In genomic region chr4:165378763-165379631, GRCh38 we compare ENCODE assay signal across 8 cellular contexts. TPM values are rescaled to one million over a fixed set of nuclear protein-coding genes. Genes with fewer than 3 reads are reported as not detected.
DNase-seq lines count a peak whose midpoint lies in the region; ATAC-seq, FAIRE-seq and TF ChIP-seq lines count a peak whose summit lies in the region.

Gene CPE, plus strand, starts transcription at chr4:165379008. Its CDS starts 214 bp downstream, at chr4:165379222.

- 1% methylated on average over 60 to 66 of the region's 82 CpGs for WGBS in mesodermal cell (ENCODE audit: insufficient coverage in 2 of 2), 2 experiments

- no peaks in the 10 kb centered on the region for H3K36me3 Mint-ChIP-seq in activated T-cell treated with anti-CD3 and anti-CD28 coated beads, Interleukin-2, amount 50 U/mL, for 24 hours (ENCODE audit: low read depth)

- H3K9me3 Mint-ChIP-seq in activated T-cell treated with anti-CD3 and anti-CD28 coated beads, Interleukin-2, amount 50 U/mL, for 24 hours = peaks cover 8% of the 10 kb centered on the region

- peak; percentile 92 for ATAC-seq in HG03442 (IDR thresholded peaks at IDR 0.05; ENCODE audit: unreplicated experiment)

- peak within 1 kb of the TSS; percentile 70 for H3K4me3 Mint-ChIP-seq in activated T-cell treated with anti-CD3 and anti-CD28 coated beads, Interleukin-2, amount 50 U/mL, for 24 hours

- H3K27ac ChIP-seq in mesodermal cell (ENCODE audit: low read depth, low read length, severe bottlenecking) = no peak within 1 kb of the TSS

- H3K27ac Mint-ChIP-seq in activated T-cell treated with anti-CD3 and anti-CD28 coated beads, Interleukin-2, amount 50 U/mL, for 24 hours = no peak within 1 kb of the TSS

- peaks cover 83% of the 10 kb centered on the region for H3K27me3 Mint-ChIP-seq in activated T-cell treated with anti-CD3 and anti-CD28 coated beads, Interleukin-2, amount 50 U/mL, for 24 hours

- peak; percentile 49 for DNase-seq in AG10803 (ENCODE audit: low read depth)
- DNase-seq in GM19239 (ENCODE audit: insufficient read length, low spot score) = peak; percentile 39
- DNase-seq in NCI-H774 (lab: John Stamatoyannopoulos, UW) = peak; percentile 51
- DNase-seq in activated T-cell treated with anti-CD3 and anti-CD28 coated beads, Interleukin-2, amount 50 U/mL, for 24 hours = peak; percentile 71
- DNase-seq in epidermal melanocyte (ENCODE audit: insufficient read length, low spot score) = peak; percentile 61
- DNase-seq in stimulated activated CD8-positive, alpha-beta memory T cell treated with anti-CD3 and anti-CD28 coated beads, Interleukin-15, amount 100 ng/mL, for 48 hours (ENCODE audit: low read depth in 2 of 2) = peak; percentile 38 to 53

- no peaks in the 10 kb centered on the region for H3K36me3 ChIP-seq in mesodermal cell (ENCODE audit: control insufficient read depth, insufficient read depth, low read length)

- peaks cover 20% of the 10 kb centered on the region for H3K4me1 ChIP-seq in mesodermal cell (ENCODE audit: control insufficient read depth, insufficient read depth, low read length, poor library complexity, severe bottlenecking)

- FAIRE-seq in GM19239 (lab: Jason Lieb, UNC) = no peak

- H3K9me3 ChIP-seq in mesodermal cell (ENCODE audit: control insufficient read depth, low read length) = no peaks in the 10 kb centered on the region

- H3K4me1 Mint-ChIP-seq in activated T-cell treated with anti-CD3 and anti-CD28 coated beads, Interleukin-2, amount 50 U/mL, for 24 hours (ENCODE audit: low read depth) = peaks cover 6% of the 10 kb centered on the region

- TF ChIP-seq CTCF in AG10803 (conservative IDR thresholded peaks at IDR 0.05; ENCODE audit: low read length) = peak; percentile 43

- peak within 1 kb of the TSS; percentile 58 for H3K4me3 ChIP-seq in AG10803 (ENCODE audit: low read length)
- peak within 1 kb of the TSS; percentile 50 for H3K4me3 ChIP-seq in mesodermal cell (ENCODE audit: extremely low read depth, insufficient read depth, low read length, poor library complexity, severe bottlenecking)

RNA-seq across cellular contexts. Expression of gene CPE, which starts in this region (rescaled TPM):
- polyA plus RNA-seq in mesodermal cell (2013, experiment 1 of 2) = 40.8 TPM
- 42.3 TPM for polyA plus RNA-seq in mesodermal cell (2013, experiment 2 of 2)
